In the genomic region with DNA sequence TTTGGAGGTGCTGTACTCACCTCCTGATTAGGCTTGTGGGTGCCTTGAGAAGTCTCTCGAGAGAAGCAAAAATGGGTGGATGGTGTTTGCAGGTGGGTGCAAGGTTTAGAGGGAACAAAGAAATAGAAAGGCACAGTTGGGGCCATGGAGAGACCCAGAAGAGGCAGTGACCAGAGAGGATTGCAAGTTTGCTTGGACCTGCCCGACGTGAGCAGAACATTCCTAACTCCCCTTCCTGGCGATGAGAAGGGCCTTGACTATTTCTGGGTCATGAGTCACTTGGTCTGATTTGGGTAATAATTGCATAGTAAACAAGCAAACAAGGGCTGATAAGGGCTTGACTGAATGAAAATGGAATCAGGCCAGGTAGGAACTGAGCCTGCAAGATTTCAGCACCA, we compare ENCODE assay signal across 11 cellular contexts. TPM values are rescaled to one million over a fixed set of nuclear protein-coding genes. Genes with fewer than 3 reads are reported as not detected.
A peak's percentile ranks its signal among the peaks of the same experiment; 100 is the strongest.
DNase-seq lines count a peak whose midpoint lies in the region; ATAC-seq, FAIRE-seq and TF ChIP-seq lines count a peak whose summit lies in the region.
"Had no signal": no experiment of that assay in that cellular context is flagged by ENCODE, and none has a peak within 500 bp of the region (broad histone marks: within the 10 kb centered on the region; RNA-seq: fewer than 3 reads in every experiment).

No MANE protein-coding gene starts in this region.

- ATAC-seq in A549 (peak; percentile 38 to 75; a peak in 5 of 6 replicates), left colon (peak; percentile 59), HG03159 (IDR thresholded peaks at IDR 0.05; ENCODE audit: unreplicated experiment) (no peak), HG02642 (IDR thresholded peaks at IDR 0.05; ENCODE audit: poor library complexity, unreplicated experiment) (no peak)
- peak; percentile 7 for ATAC-seq in activated T-helper 17 cell treated with anti-CD3 and anti-CD28 coated beads, Interleukin-2, amount 50 U/mL, for 72 hours (replicated peaks)
- ATAC-seq: stimulated activated naive CD8-positive, alpha-beta T cell treated with anti-CD3 and anti-CD28 coated beads, Interleukin-15, Interleukin-2, amounts not matched to agents 100 U/mL and 50 U/mL, for 24 hours had no signal

- TF ChIP-seq CTCF in A549 (IDR thresholded peaks at IDR 0.05) (no peak), HFFc6 (IDR thresholded peaks at IDR 0.05) (no peak)

- H3K4me3 ChIP-seq in A549: no peak overlapping the region
- H3K4me3 ChIP-seq: smooth muscle cell had no signal

- H3K4me3 Mint-ChIP-seq in HFFc6: no peak overlapping the region
- H3K4me3 Mint-ChIP-seq in activated T-helper 17 cell treated with anti-CD3 and anti-CD28 coated beads, Interleukin-2, amount 50 U/mL, for 72 hours: peak overlapping the region; percentile 29
- H3K4me3 Mint-ChIP-seq: activated CD8-positive, alpha-beta T cell treated with anti-CD3 and anti-CD28 coated beads for 36 hours had no signal

- POLR2A ChIA-PET in A549 (lab: Yijun Ruan, JAX): no interaction called here

- H3K4me2 ChIP-seq in A549: peak overlapping the region; percentile 38
- H3K4me2 ChIP-seq: smooth muscle cell had no signal

- H3K9me3 ChIP-seq in A549: no peaks in the 10 kb centered on the region

- CTCF ChIA-PET in A549 (lab: Yijun Ruan, JAX): interaction anchor here (1.0 to 1.6 kb wide), 2 partner anchors 16 to 30 kb away, joined by 3 to 4 read pairs; no protein-coding TSS in a partner anchor

- no peak for TF ChIP-seq RAD21 in A549 (conservative IDR thresholded peaks at IDR 0.05 in 1 of 2, IDR thresholded peaks at IDR 0.05 in 1 of 2)

- no peak overlapping the region for H3K27ac ChIP-seq in A549

- H3K27me3 Mint-ChIP-seq in HFFc6 (ENCODE audit: insufficient read depth): peaks cover 26% of the 10 kb centered on the region
- no peaks in the 10 kb centered on the region for H3K27me3 Mint-ChIP-seq in activated T-helper 17 cell treated with anti-CD3 and anti-CD28 coated beads, Interleukin-2, amount 50 U/mL, for 72 hours
- H3K27me3 Mint-ChIP-seq: activated CD8-positive, alpha-beta T cell treated with anti-CD3 and anti-CD28 coated beads for 36 hours had no signal

- H3K4me1 Mint-ChIP-seq in HFFc6 (ENCODE audit: low read depth): peaks cover 18% of the 10 kb centered on the region
- H3K4me1 Mint-ChIP-seq in activated T-helper 17 cell treated with anti-CD3 and anti-CD28 coated beads, Interleukin-2, amount 50 U/mL, for 72 hours: peaks cover 19% of the 10 kb centered on the region

- TF ChIP-seq EP300 in A549 (IDR thresholded peaks at IDR 0.05): no peak

- H3K4me1 ChIP-seq in A549: peaks cover 19% of the 10 kb centered on the region

- FAIRE-seq in A549 (lab: Jason Lieb, UNC): no peak

- intact Hi-C loops in left colon (cut with DNase I, micrococcal nuclease): no loop called here

- no peak for TF ChIP-seq POLR2A in A549 (IDR thresholded peaks at IDR 0.05; ENCODE audit: low read length)

- H3K27ac Mint-ChIP-seq in HFFc6: no peak overlapping the region
- peak overlapping the region; percentile 39 for H3K27ac Mint-ChIP-seq in activated T-helper 17 cell treated with anti-CD3 and anti-CD28 coated beads, Interleukin-2, amount 50 U/mL, for 72 hours
- H3K27ac Mint-ChIP-seq: activated CD8-positive, alpha-beta T cell treated with anti-CD3 and anti-CD28 coated beads for 36 hours had no signal

- H3K36me3 Mint-ChIP-seq in HFFc6 (ENCODE audit: low read depth): no peaks in the 10 kb centered on the region
- no peaks in the 10 kb centered on the region for H3K36me3 Mint-ChIP-seq in activated T-helper 17 cell treated with anti-CD3 and anti-CD28 coated beads, Interleukin-2, amount 50 U/mL, for 72 hours (ENCODE audit: low read depth)

- WGBS in A549 (ENCODE audit: missing lambda C conversion rate): 19% methylated on average over 4 of the region's 4 CpGs

- H3K9me3 Mint-ChIP-seq in HFFc6: no peaks in the 10 kb centered on the region
- no peaks in the 10 kb centered on the region for H3K9me3 Mint-ChIP-seq in activated T-helper 17 cell treated with anti-CD3 and anti-CD28 coated beads, Interleukin-2, amount 50 U/mL, for 72 hours
- H3K9me3 Mint-ChIP-seq: activated CD8-positive, alpha-beta T cell treated with anti-CD3 and anti-CD28 coated beads for 36 hours had no signal

- DNase-seq in A549 (ENCODE audit: low read depth in 1 of 2, low spot score in 1 of 2) (peak; percentile 58 to 60), HFFc6 (peak; percentile 17), left colon (no peak), ecto neural progenitor cell (ENCODE audit: low spot score) (no peak)
- no peak for DNase-seq in effector CD8-positive, alpha-beta T cell (lab: John Stamatoyannopoulos, UW)
- DNase-seq: activated CD8-positive, alpha-beta T cell treated with anti-CD3 and anti-CD28 coated beads for 36 hours; stimulated activated naive CD8-positive, alpha-beta T cell treated with anti-CD3 and anti-CD28 coated beads, Interleukin-15, Interleukin-2, amounts not matched to agents 100 U/mL and 50 U/mL, for 24 hours had no signal

TF ChIP-seq in A549, 52 proteins besides CTCF, POLR2A, EP300 and RAD21:
- TF ChIP-seq NPAS2 (CRISPR knock-in tag; IDR thresholded peaks at IDR 0.05; ENCODE audit: borderline replicate concordance) (no peak), JUNB (IDR thresholded peaks at IDR 0.05) (0 out of 2 replicates have a peak, but pooled peaks have one; percentile 21), FOSL2 (IDR thresholded peaks at IDR 0.05) (no peak), FOSL2 (CRISPR knock-in tag; IDR thresholded peaks at IDR 0.05) (peak; percentile 67), CEBPB (IDR thresholded peaks at IDR 0.05) (0 out of 4 replicates have a peak, but pooled peaks of 1 of the 2 experiments have one; percentile 9), MYC (IDR thresholded peaks at IDR 0.05; ENCODE audit: borderline replicate concordance, low read length) (no peak), GATA3 (IDR thresholded peaks at IDR 0.05; ENCODE audit: borderline replicate concordance) (peak; percentile 66; the same call in 1 of the 2 replicates)

RNA-seq across cellular contexts. Expression of a gene that starts 7.0 kb away (rescaled TPM):
- polyA plus RNA-seq in A549 (2011; rRNA removed) (33.3 and 33.4 TPM in 2 replicates), A549 (2017; fragmentation: RNase III; extraction: RNeasy Plus Mini Kit Qiagen cat#74134 plus additional on column Dnase treatment) (25.2 to 36.2 TPM (median 32.8 TPM) in 3 replicates)
- 24.2 and 24.3 TPM in 2 replicates for polyA plus RNA-seq in A549 (2012; cell fraction: cytosol; rRNA removed)
- 20.3 and 29.3 TPM in 2 replicates for polyA plus RNA-seq in A549 (2012; cell fraction: nucleus; rRNA removed)
- 16.9 and 20.6 TPM in 2 replicates for polyA minus RNA-seq in A549 (2011; rRNA and poly(A)+ RNA removed)
- total RNA-seq in HFFc6 (2021; fragmentation: NEBNext Ultra II Directional; extraction: Animal tissue kit (Norgen Biotek cat#: 25700)): under 1 TPM in 5 of 6 experiments, not detected in 1; 0.20 to 0.53 (median 0.38) TPM
- 100 to 1,000 TPM; 306 to 503 TPM for total RNA-seq in activated T-helper 17 cell treated with anti-CD3 and anti-CD28 coated beads, Interleukin-2, amount 50 U/mL, for 72 hours
- 10 to 100 TPM; 25.6 to 66.7 TPM for total RNA-seq in left colon

Comparison
In these comparisons a context has a peak if more than half of its experiments do, and no peak if none do; other contexts are left out.
1. ATAC-seq: peak in A549 (2 of 2), activated T-helper 17 cell treated with anti-CD3 and anti-CD28 coated beads, Interleukin-2, amount 50 U/mL, for 72 hours (single experiment) and left colon (single experiment); none in HG03159 (single experiment) and HG02642 (single experiment).
2. DNase-seq: peak in A549 (2 of 2) and HFFc6 (single experiment); none in left colon (0 of 2), ecto neural progenitor cell (single experiment) and effector CD8-positive, alpha-beta T cell (single experiment).
3. RNA of a gene that starts 7.0 kb away (total RNA-seq): 306 to 503 TPM in activated T-helper 17 cell treated with anti-CD3 and anti-CD28 coated beads, Interleukin-2, amount 50 U/mL, for 72 hours and 25.6 to 66.7 TPM in left colon; 0.20 to 0.53 TPM in HFFc6; every median in the first group is over 10 times any median in the second.